Comparison of ENCODE assay signal across 28 cellular contexts in genomic region chr4:96509039-96509741, GRCh38.
"Had no signal": no experiment of that assay in that cellular context is flagged by ENCODE, and none has a peak within 500 bp of the region (broad histone marks: within the 10 kb centered on the region; RNA-seq: fewer than 3 reads in every experiment).

No MANE protein-coding gene starts in this region.

- H3K36me3 ChIP-seq: ovary, right lobe of liver, sigmoid colon, stomach, thoracic aorta, thyroid gland, tibial nerve, upper lobe of left lung, vagina had no signal

- H3K4me3 ChIP-seq: ovary, psoas muscle, right lobe of liver, sigmoid colon, stomach, thoracic aorta, thyroid gland, tibial nerve, upper lobe of left lung, vagina had no signal

- H3K9ac ChIP-seq: parathyroid adenoma had no signal

- H3K4me1 ChIP-seq: parathyroid adenoma, psoas muscle, right lobe of liver, sigmoid colon, stomach, tibial nerve, upper lobe of left lung, vagina had no signal

- H3K27me3 Mint-ChIP-seq: naive thymus-derived CD4-positive, alpha-beta T cell; progenitor cell of endocrine pancreas; stimulated activated naive B cell treated with anti-CD40 and anti-IgM and Interleukin-4, amounts not matched to agents 10 μg/mL and 1 μg/mL and 100 μg/mL, for 72 hours; stimulated activated naive CD8-positive, alpha-beta T cell treated with anti-CD3 and anti-CD28 coated beads, Interleukin-15, Interleukin-2, amounts not matched to agents 100 ng/mL and 50 ng/mL, for 24 hours had no signal

- H3K4me1 Mint-ChIP-seq: naive thymus-derived CD4-positive, alpha-beta T cell; natural killer cell; nephron; stimulated activated naive B cell treated with anti-CD40 and anti-IgM and Interleukin-4, amounts not matched to agents 10 μg/mL and 1 μg/mL and 100 μg/mL, for 72 hours had no signal

- H2AFZ ChIP-seq: parathyroid adenoma had no signal

- H3K27me3 ChIP-seq: ovary, right lobe of liver, sigmoid colon, stomach, thyroid gland, tibial nerve, upper lobe of left lung, vagina had no signal

- H3K27ac Mint-ChIP-seq: naive thymus-derived CD4-positive, alpha-beta T cell; natural killer cell; nephron; progenitor cell of endocrine pancreas; stimulated activated naive B cell treated with anti-CD40 and anti-IgM and Interleukin-4, amounts not matched to agents 10 μg/mL and 1 μg/mL and 100 μg/mL, for 72 hours; stimulated activated naive CD8-positive, alpha-beta T cell treated with anti-CD3 and anti-CD28 coated beads, Interleukin-15, Interleukin-2, amounts not matched to agents 100 ng/mL and 50 ng/mL, for 24 hours had no signal

- H3K36me3 Mint-ChIP-seq: naive thymus-derived CD4-positive, alpha-beta T cell; natural killer cell; stimulated activated naive B cell treated with anti-CD40 and anti-IgM and Interleukin-4, amounts not matched to agents 10 μg/mL and 1 μg/mL and 100 μg/mL, for 72 hours had no signal

- H3K4me3 Mint-ChIP-seq: naive thymus-derived CD4-positive, alpha-beta T cell; natural killer cell; nephron; stimulated activated naive B cell treated with anti-CD40 and anti-IgM and Interleukin-4, amounts not matched to agents 10 μg/mL and 1 μg/mL and 100 μg/mL, for 72 hours; stimulated activated naive CD8-positive, alpha-beta T cell treated with anti-CD3 and anti-CD28 coated beads, Interleukin-15, Interleukin-2, amounts not matched to agents 100 ng/mL and 50 ng/mL, for 24 hours had no signal

- ATAC-seq: naive thymus-derived CD4-positive, alpha-beta T cell; natural killer cell; psoas muscle; right cardiac atrium; right lobe of liver had no signal

- DNase-seq: naive thymus-derived CD4-positive, alpha-beta T cell; natural killer cell; occipital lobe; ovary; posterior cingulate gyrus; psoas muscle; right cardiac atrium; right lobe of liver; sigmoid colon; small intestine; stimulated activated CD4-positive, alpha-beta T cell treated with anti-CD3 and anti-CD28 coated beads, Interleukin-15, amount 100 ng/mL, for 24 hours; stimulated activated CD4-positive, alpha-beta T cell treated with anti-CD3 and anti-CD28 coated beads, Interleukin-2, amount 100 ng/mL, for 24 hours; stimulated activated CD4-positive, alpha-beta T cell treated with anti-CD3 and anti-CD28 coated beads, Interleukin-2, amount 100 ng/mL, for 48 hours; stimulated activated CD4-positive, alpha-beta T cell treated with anti-CD3 and anti-CD28 coated beads, Interleukin-4, amount 100 ng/mL, for 24 hours; stimulated activated naive B cell treated with anti-CD40 and anti-IgM and Interleukin-4, amounts not matched to agents 10 μg/mL and 1 μg/mL and 100 μg/mL, for 72 hours; stimulated activated naive CD4-positive, alpha-beta T cell treated with Interleukin-2 at 50 U/mL for 16 hours; stomach; thyroid gland; trophoblast cell; upper lobe of left lung had no signal

- H3K9me3 ChIP-seq: ovary, psoas muscle, right lobe of liver, sigmoid colon, stomach, thoracic aorta, thyroid gland, vagina had no signal

- H3K79me2 ChIP-seq: parathyroid adenoma had no signal

- H3K27ac ChIP-seq: ovary, parathyroid adenoma, psoas muscle, right lobe of liver, sigmoid colon, stomach, thoracic aorta, thyroid gland, tibial nerve, upper lobe of left lung, vagina had no signal

- FAIRE-seq: small intestine, urothelium cell line had no signal
